In the genomic region with DNA sequence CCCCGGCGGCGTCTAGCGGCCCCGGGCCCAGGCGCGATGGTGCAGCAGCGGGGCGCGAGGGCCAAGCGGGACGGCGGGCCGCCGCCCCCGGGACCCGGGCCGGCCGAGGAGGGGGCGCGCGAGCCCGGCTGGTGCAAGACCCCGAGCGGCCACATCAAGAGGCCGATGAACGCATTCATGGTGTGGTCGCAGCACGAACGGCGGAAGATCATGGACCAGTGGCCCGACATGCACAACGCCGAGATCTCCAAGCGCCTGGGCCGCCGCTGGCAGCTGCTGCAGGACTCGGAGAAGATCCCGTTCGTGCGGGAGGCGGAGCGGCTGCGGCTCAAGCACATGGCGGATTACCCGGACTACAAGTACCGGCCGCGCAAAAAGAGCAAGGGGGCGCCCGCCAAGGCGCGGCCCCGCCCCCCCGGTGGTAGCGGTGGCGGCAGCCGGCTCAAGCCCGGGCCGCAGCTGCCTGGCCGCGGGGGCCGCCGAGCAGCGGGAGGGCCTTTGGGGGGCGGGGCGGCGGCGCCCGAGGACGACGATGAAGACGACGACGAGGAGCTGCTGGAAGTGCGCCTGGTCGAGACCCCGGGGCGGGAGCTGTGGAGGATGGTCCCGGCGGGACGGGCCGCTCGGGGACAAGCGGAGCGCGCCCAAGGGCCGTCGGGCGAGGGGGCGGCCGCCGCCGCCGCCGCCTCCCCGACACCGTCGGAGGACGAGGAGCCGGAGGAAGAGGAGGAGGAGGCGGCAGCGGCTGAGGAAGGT, we compare ENCODE assay signal across 8 cellular contexts. TPM values are rescaled to one million over a fixed set of nuclear protein-coding genes. Genes with fewer than 3 reads are reported as not detected.
A peak's percentile ranks its signal among the peaks of the same experiment; 100 is the strongest.
DNase-seq lines count a peak whose midpoint lies in the region; ATAC-seq and TF ChIP-seq lines count a peak whose summit lies in the region.

No MANE protein-coding gene starts in this region.

- H3K4me3 ChIP-seq in fibroblast of pulmonary artery (replicated peaks; ENCODE audit: low read depth, low read length) (peak overlapping the region; percentile 71), tibial artery (peak overlapping the region; percentile 73 to 92)

- peak overlapping the region; percentile 95 to 96 for H3K27ac ChIP-seq in tibial artery

- intact Hi-C loops in activated T-helper 2 cell treated with anti-CD3 and anti-CD28 coated beads, Interferon-gamma antibody, Interleukin-2, Interleukin-4, amounts not matched to agents 10 μg/mL and 5 μg/mL and 100 μg/mL, durations not matched to agents 14 hours and 24 hours and 36 hours (cut with micrococcal nuclease), result loop anchor here (2.0 kb wide), 1 partner anchor 21 kb away; a partner anchor contains a TSS
- intact Hi-C loops in tibial artery (cut with DNase I; ENCODE audit: low total_unique reads), result loop anchor here (2.0 kb wide), 1 partner anchor 29 kb away; a partner anchor contains a TSS

- H3K27ac Mint-ChIP-seq in activated T-helper 2 cell treated with anti-CD3 and anti-CD28 coated beads, Interferon-gamma antibody, Interleukin-2, Interleukin-4, amounts not matched to agents 10 μg/mL and 5 μg/mL and 100 μg/mL, durations not matched to agents 14 hours and 24 hours and 36 hours, result peak overlapping the region; percentile 85
- H3K27ac Mint-ChIP-seq in naive B cell, result peak overlapping the region in 5 of 6 donors; percentile 52 to 97 (median 67)

- TF ChIP-seq CTCF in fibroblast of pulmonary artery (IDR thresholded peaks at IDR 0.05; ENCODE audit: low read length, missing control alignments), result no peak
- TF ChIP-seq CTCF in tibial artery (IDR thresholded peaks at IDR 0.05), result no peak

- H3K4me3 Mint-ChIP-seq in activated T-helper 2 cell treated with anti-CD3 and anti-CD28 coated beads, Interferon-gamma antibody, Interleukin-2, Interleukin-4, amounts not matched to agents 10 μg/mL and 5 μg/mL and 100 μg/mL, durations not matched to agents 14 hours and 24 hours and 36 hours (ENCODE audit: low read depth), result peak overlapping the region; percentile 81
- H3K4me3 Mint-ChIP-seq in naive B cell, result peak overlapping the region; percentile 83 to 94 (median 86)

- peak; percentile 71 for DNase-seq in ELR (ENCODE audit: low read depth)
- peak; percentile 38 to 42 for DNase-seq in NOMO-1 (lab: John Stamatoyannopoulos, UW; ENCODE audit: unreplicated experiment in 2 of 2)
- peak; percentile 48 for DNase-seq in activated T-helper 2 cell treated with anti-CD3 and anti-CD28 coated beads, Interferon-gamma antibody, Interleukin-2, Interleukin-4, amounts not matched to agents 10 μg/mL and 5 μg/mL and 100 μg/mL, durations not matched to agents 14 hours and 24 hours and 36 hours (ENCODE audit: low spot score)
- DNase-seq in fibroblast of pulmonary artery (ENCODE audit: low read depth), result peak; percentile 65
- peak; percentile 67 for DNase-seq in naive B cell
- DNase-seq in tibial artery, result peak; percentile 64 to 86

- H3K27me3 ChIP-seq in tibial artery, result no peaks in the 10 kb centered on the region

- no peaks in the 10 kb centered on the region for H3K36me3 ChIP-seq in tibial artery

- H3K9me3 Mint-ChIP-seq in activated T-helper 2 cell treated with anti-CD3 and anti-CD28 coated beads, Interferon-gamma antibody, Interleukin-2, Interleukin-4, amounts not matched to agents 10 μg/mL and 5 μg/mL and 100 μg/mL, durations not matched to agents 14 hours and 24 hours and 36 hours, result no peaks in the 10 kb centered on the region
- no peaks in the 10 kb centered on the region for H3K9me3 Mint-ChIP-seq in naive B cell

- peaks cover 0 to 44% (median 23%) of the 10 kb centered on the region in 4 donors for H3K4me1 ChIP-seq in tibial artery

- peaks cover 23% of the 10 kb centered on the region for H3K4me1 Mint-ChIP-seq in activated T-helper 2 cell treated with anti-CD3 and anti-CD28 coated beads, Interferon-gamma antibody, Interleukin-2, Interleukin-4, amounts not matched to agents 10 μg/mL and 5 μg/mL and 100 μg/mL, durations not matched to agents 14 hours and 24 hours and 36 hours (ENCODE audit: low read depth)
- peaks cover 37 to 46% (median 39%) of the 10 kb centered on the region in 3 donors for H3K4me1 Mint-ChIP-seq in naive B cell

- H3K27me3 Mint-ChIP-seq in activated T-helper 2 cell treated with anti-CD3 and anti-CD28 coated beads, Interferon-gamma antibody, Interleukin-2, Interleukin-4, amounts not matched to agents 10 μg/mL and 5 μg/mL and 100 μg/mL, durations not matched to agents 14 hours and 24 hours and 36 hours (ENCODE audit: low read depth), result no peaks in the 10 kb centered on the region
- H3K27me3 Mint-ChIP-seq in naive B cell, result no peaks in the 10 kb centered on the region

- H3K9me3 ChIP-seq in tibial artery, result no peaks in the 10 kb centered on the region

- H3K36me3 Mint-ChIP-seq in activated T-helper 2 cell treated with anti-CD3 and anti-CD28 coated beads, Interferon-gamma antibody, Interleukin-2, Interleukin-4, amounts not matched to agents 10 μg/mL and 5 μg/mL and 100 μg/mL, durations not matched to agents 14 hours and 24 hours and 36 hours (ENCODE audit: low read depth), result peaks cover 5% of the 10 kb centered on the region
- no peaks in the 10 kb centered on the region for H3K36me3 Mint-ChIP-seq in naive B cell

- peak; percentile 6 for ATAC-seq in HG03045 (IDR thresholded peaks at IDR 0.05; ENCODE audit: unreplicated experiment)
- ATAC-seq in naive B cell (ENCODE audit: low read depth in 2 of 2), result peak in 1 of 2 donors; percentile 2
- no peak for ATAC-seq in HG03565 (IDR thresholded peaks at IDR 0.05; ENCODE audit: unreplicated experiment)

RNA-seq across cellular contexts. Expression of a gene that starts 0.7 kb away (rescaled TPM):
- total RNA-seq in activated T-helper 2 cell treated with anti-CD3 and anti-CD28 coated beads, Interferon-gamma antibody, Interleukin-2, Interleukin-4, amounts not matched to agents 10 μg/mL and 5 μg/mL and 100 μg/mL, durations not matched to agents 14 hours and 24 hours and 36 hours, result 14.4 and 15.0 TPM in 2 replicates
- 1 to 10 TPM in 2 of 6 donors, under 1 TPM in 4; 0.15 to 1.7 (median 0.95) TPM for polyA plus RNA-seq in naive B cell (ENCODE audit: low read depth in 6 of 6)

RNA-seq across cellular contexts. Expression of a gene that starts 20.8 kb away (rescaled TPM):
- total RNA-seq in activated T-helper 2 cell treated with anti-CD3 and anti-CD28 coated beads, Interferon-gamma antibody, Interleukin-2, Interleukin-4, amounts not matched to agents 10 μg/mL and 5 μg/mL and 100 μg/mL, durations not matched to agents 14 hours and 24 hours and 36 hours, result 5.9 and 7.1 TPM in 2 replicates
- 1 to 10 TPM; 4.7 to 9.8 (median 8.2) TPM for polyA plus RNA-seq in naive B cell (ENCODE audit: low read depth in 6 of 6)

RNA-seq across cellular contexts. Expression of a gene that starts 28.7 kb away (rescaled TPM):
- 26.9 and 27.6 TPM in 2 replicates for total RNA-seq in activated T-helper 2 cell treated with anti-CD3 and anti-CD28 coated beads, Interferon-gamma antibody, Interleukin-2, Interleukin-4, amounts not matched to agents 10 μg/mL and 5 μg/mL and 100 μg/mL, durations not matched to agents 14 hours and 24 hours and 36 hours
- polyA plus RNA-seq in naive B cell (ENCODE audit: low read depth in 6 of 6), result 10 to 100 TPM in 5 of 6 donors, 1 to 10 TPM in 1; 9.7 to 19.0 (median 10.9) TPM

RNA-seq across cellular contexts. Expression of a gene that starts 35.5 kb away (rescaled TPM):
- 7.6 and 9.5 TPM in 2 replicates for total RNA-seq in activated T-helper 2 cell treated with anti-CD3 and anti-CD28 coated beads, Interferon-gamma antibody, Interleukin-2, Interleukin-4, amounts not matched to agents 10 μg/mL and 5 μg/mL and 100 μg/mL, durations not matched to agents 14 hours and 24 hours and 36 hours
- 1 to 10 TPM in 2 of 6 donors, under 1 TPM in 4; 0.18 to 1.4 (median 0.37) TPM for polyA plus RNA-seq in naive B cell (ENCODE audit: low read depth in 6 of 6)

RNA-seq across cellular contexts. Expression of a gene that starts 54.5 kb away (rescaled TPM):
- total RNA-seq in activated T-helper 2 cell treated with anti-CD3 and anti-CD28 coated beads, Interferon-gamma antibody, Interleukin-2, Interleukin-4, amounts not matched to agents 10 μg/mL and 5 μg/mL and 100 μg/mL, durations not matched to agents 14 hours and 24 hours and 36 hours, result 31.6 and 32.2 TPM in 2 replicates
- 10 to 100 TPM in 5 of 6 donors, 1 to 10 TPM in 1; 7.3 to 23.3 (median 16.3) TPM for polyA plus RNA-seq in naive B cell (ENCODE audit: low read depth in 6 of 6)
